Comparison of ENCODE assay signal across 20 cellular contexts in the genomic region with DNA sequence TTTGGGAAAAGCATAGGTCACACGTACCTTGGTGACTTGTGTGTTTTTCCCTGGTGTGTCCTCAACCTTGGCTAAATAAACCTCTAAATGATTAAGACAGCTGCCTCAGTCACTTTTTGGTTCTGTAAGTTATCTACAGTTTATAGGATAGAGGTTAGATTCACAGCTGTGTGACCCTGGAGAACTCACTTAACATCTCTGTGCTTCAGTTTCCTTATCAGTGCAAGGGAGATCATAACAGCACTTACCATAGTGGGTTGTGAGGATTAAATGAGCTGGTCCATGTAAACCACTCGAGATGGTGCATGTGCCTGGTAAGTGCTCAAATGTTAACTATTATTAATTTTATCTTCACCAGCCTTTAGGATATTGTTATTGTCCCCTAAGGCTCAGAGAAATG. TPM values are rescaled to one million over a fixed set of nuclear protein-coding genes. Genes with fewer than 3 reads are reported as not detected.
DNase-seq lines count a peak whose midpoint lies in the region; ATAC-seq and TF ChIP-seq lines count a peak whose summit lies in the region.
"Had no signal": no experiment of that assay in that cellular context is flagged by ENCODE, and none has a peak within 500 bp of the region (broad histone marks: within the 10 kb centered on the region; RNA-seq: fewer than 3 reads in every experiment).

No MANE protein-coding gene starts in this region.

- H3K36me3 ChIP-seq in HCT116 (ENCODE audit: control insufficient read depth in 1 of 2, insufficient read depth in 2 of 2, low read length in 2 of 2) (no peaks in the 10 kb centered on the region), PC-9 (ENCODE audit: low read depth) (no peaks in the 10 kb centered on the region)
- H3K36me3 ChIP-seq: MG63, Peyer's patch had no signal

- H3F3A ChIP-seq in PC-9 (ENCODE audit: insufficient read depth, low read depth): peaks cover 32% of the 10 kb centered on the region

- H3K79me2 ChIP-seq in HCT116 (ENCODE audit: insufficient read depth, low read length): no peaks in the 10 kb centered on the region
- no peaks in the 10 kb centered on the region for H3K79me2 ChIP-seq in PC-9 (ENCODE audit: low read depth)

- TF ChIP-seq RAD21 in HCT116 (IDR thresholded peaks at IDR 0.05; ENCODE audit: low read depth): no peak

- peak overlapping the region; percentile 56 for H3K27ac Mint-ChIP-seq in activated naive CD8-positive, alpha-beta T cell treated with anti-CD3 and anti-CD28 coated beads for 36 hours
- H3K27ac Mint-ChIP-seq in stimulated activated naive CD8-positive, alpha-beta T cell treated with anti-CD3 and anti-CD28 coated beads, Interleukin-15, amount 100 ng/mL, for 72 hours: no peak overlapping the region
- H3K27ac Mint-ChIP-seq: CD4-positive, alpha-beta memory T cell had no signal

- peaks cover 3% of the 10 kb centered on the region for H3K27me3 Mint-ChIP-seq in activated naive CD8-positive, alpha-beta T cell treated with anti-CD3 and anti-CD28 coated beads for 36 hours
- H3K27me3 Mint-ChIP-seq in stimulated activated naive CD8-positive, alpha-beta T cell treated with anti-CD3 and anti-CD28 coated beads, Interleukin-15, amount 100 ng/mL, for 72 hours: no peaks in the 10 kb centered on the region
- H3K27me3 Mint-ChIP-seq: CD4-positive, alpha-beta memory T cell had no signal

- H3K4me1 Mint-ChIP-seq in activated naive CD8-positive, alpha-beta T cell treated with anti-CD3 and anti-CD28 coated beads for 36 hours: peaks cover 6% of the 10 kb centered on the region
- peaks cover 11% of the 10 kb centered on the region for H3K4me1 Mint-ChIP-seq in stimulated activated naive CD8-positive, alpha-beta T cell treated with anti-CD3 and anti-CD28 coated beads, Interleukin-15, amount 100 ng/mL, for 72 hours

- no peaks in the 10 kb centered on the region for H3K9me3 ChIP-seq in HCT116 (ENCODE audit: control insufficient read depth in 1 of 2, insufficient read depth in 1 of 2, low read depth in 1 of 2, low read length in 2 of 2)
- H3K9me3 ChIP-seq in PC-9 (ENCODE audit: insufficient read depth, low read depth): peaks cover 8% of the 10 kb centered on the region; the same call in 1 of the 2 replicates
- H3K9me3 ChIP-seq: MG63, Peyer's patch had no signal

- H3K9me2 ChIP-seq in HCT116 (ENCODE audit: insufficient read depth): no peaks in the 10 kb centered on the region
- H3K9me2 ChIP-seq in PC-9 (ENCODE audit: insufficient read depth): no peaks in the 10 kb centered on the region

- no peak overlapping the region for H3K4me3 Mint-ChIP-seq in activated naive CD8-positive, alpha-beta T cell treated with anti-CD3 and anti-CD28 coated beads for 36 hours
- H3K4me3 Mint-ChIP-seq in stimulated activated naive CD8-positive, alpha-beta T cell treated with anti-CD3 and anti-CD28 coated beads, Interleukin-15, amount 100 ng/mL, for 72 hours: peak overlapping the region in 1 of 2 donors; percentile 40
- H3K4me3 Mint-ChIP-seq: CD4-positive, alpha-beta memory T cell had no signal

- no peak for TF ChIP-seq POLR2A in HCT116 (IDR thresholded peaks at IDR 0.05; ENCODE audit: borderline replicate concordance, extremely low read depth, insufficient read depth, insufficient read length)

- H3K4me3 ChIP-seq in HCT116 (replicated peaks in 1 of 2; ENCODE audit: low read depth in 1 of 2, low read length in 2 of 2) (no peak overlapping the region), PC-9 (no peak overlapping the region)
- H3K4me3 ChIP-seq: MG63, Peyer's patch had no signal

- CTCF ChIA-PET in HCT116 (lab: Charles Lee) (no interaction called here), PC-9 (lab: Charles Lee) (no interaction called here)

- RAD21 ChIA-PET in HCT116 (lab: Charles Lee; ENCODE audit: low non-redundant PET in 1 of 2, low total read pairs in 2 of 2, uncharacterized antibody in 2 of 2, unreplicated experiment in 2 of 2): no interaction called here

- H3K27ac ChIP-seq in HCT116 (ENCODE audit: low read depth, low read length): no peak overlapping the region
- H3K27ac ChIP-seq in PC-9: peak overlapping the region; percentile 4; the same call in 1 of the 2 replicates
- H3K27ac ChIP-seq: Peyer's patch had no signal

- H3K27me3 ChIP-seq in HCT116 (ENCODE audit: insufficient read depth, low read length) (peaks cover 7% of the 10 kb centered on the region; the same call in 1 of the 2 replicates), PC-9 (ENCODE audit: insufficient read depth, low read depth) (no peaks in the 10 kb centered on the region)
- H3K27me3 ChIP-seq: MG63, Peyer's patch had no signal

- no peak overlapping the region for H2AFZ ChIP-seq in HCT116 (ENCODE audit: low read depth, low read length, poor library complexity, severe bottlenecking)
- H2AFZ ChIP-seq in PC-9: no peak overlapping the region

- TF ChIP-seq CTCF in HCT116 (IDR thresholded peaks at IDR 0.05 in 2 of 3, conservative IDR thresholded peaks at IDR 0.05 in 1 of 3; ENCODE audit: borderline replicate concordance in 1 of 3, insufficient read depth in 1 of 3, low read depth in 2 of 3, low read length in 2 of 3) (no peak), PC-9 (conservative IDR thresholded peaks at IDR 0.05) (no peak)

- POLR2A ChIA-PET in HCT116 (lab: Charles Lee): no interaction called here
- POLR2A ChIA-PET in PC-9 (lab: Charles Lee; ENCODE audit: unreplicated experiment): no interaction called here

- H3K4me1 ChIP-seq in HCT116 (ENCODE audit: control insufficient read depth in 1 of 2, insufficient read depth in 2 of 2, low read length in 2 of 2) (peaks cover 26 to 40% of the 10 kb centered on the region in 2 experiments), PC-9 (replicated peaks; ENCODE audit: insufficient read depth) (peaks cover 62% of the 10 kb centered on the region)
- H3K4me1 ChIP-seq: Peyer's patch had no signal

- H3K9me3 Mint-ChIP-seq in activated naive CD8-positive, alpha-beta T cell treated with anti-CD3 and anti-CD28 coated beads for 36 hours: peaks cover 8% of the 10 kb centered on the region
- peaks cover 9 to 11% of the 10 kb centered on the region in 2 donors for H3K9me3 Mint-ChIP-seq in stimulated activated naive CD8-positive, alpha-beta T cell treated with anti-CD3 and anti-CD28 coated beads, Interleukin-15, amount 100 ng/mL, for 72 hours
- H3K9me3 Mint-ChIP-seq: CD4-positive, alpha-beta memory T cell had no signal

- DNase-seq in HCT116 (ENCODE audit: low read depth, low spot score) (no peak), PC-9 (no peak), left lobe of liver (ENCODE audit: low spot score) (no peak)
- no peak for DNase-seq in activated naive CD8-positive, alpha-beta T cell treated with anti-CD3 and anti-CD28 coated beads for 36 hours
- no peak for DNase-seq in stimulated activated naive CD8-positive, alpha-beta T cell treated with anti-CD3 and anti-CD28 coated beads, Interleukin-15, amount 100 ng/mL, for 72 hours
- DNase-seq in activated effector memory CD4-positive, alpha-beta T cell treated with anti-CD3 and anti-CD28 coated beads, Interleukin-2, amount 50 U/mL, for 16 hours: no peak
- DNase-seq: C1 segment of cervical spinal cord; CD4-positive, alpha-beta memory T cell; DMS79 treated with DMSO at 0.1 percent for 48 hours; GF-D8; KBM-7; MG63; NCI-H1105 treated with DMSO at 0.1 percent for 48 hours; NCI-H2029; NCI-H446 treated with DMSO at 0.1 percent for 48 hours; NCI-H69; Peyer's patch; SHP77 treated with DMSO at 0.1 percent for 48 hours had no signal

- ATAC-seq in HCT116 (no peak), left lobe of liver (no peak), GM21717 (IDR thresholded peaks at IDR 0.05; ENCODE audit: unreplicated experiment) (no peak)
- peak; percentile 12 for ATAC-seq in stimulated activated naive CD8-positive, alpha-beta T cell treated with anti-CD3 and anti-CD28 coated beads, Interleukin-15, amount 100 ng/mL, for 72 hours
- ATAC-seq: HepG2 had no signal

- no peak overlapping the region for H3K9ac ChIP-seq in HCT116 (ENCODE audit: low read length)

- H3K4me2 ChIP-seq in HCT116 (ENCODE audit: low read length): peak overlapping the region; percentile 60; the same call in 1 of the 2 replicates
- H3K4me2 ChIP-seq in PC-9: peak overlapping the region; percentile 39

- intact Hi-C loops in HCT116 (cut with micrococcal nuclease): no loop called here
- intact Hi-C loops in PC-9 (cut with micrococcal nuclease; ENCODE audit: unreplicated experiment): no loop called here

- H3K36me3 Mint-ChIP-seq in activated naive CD8-positive, alpha-beta T cell treated with anti-CD3 and anti-CD28 coated beads for 36 hours: peaks cover 10% of the 10 kb centered on the region
- H3K36me3 Mint-ChIP-seq: CD4-positive, alpha-beta memory T cell had no signal

- H4K20me1 ChIP-seq in HCT116 (ENCODE audit: insufficient read depth): no peaks in the 10 kb centered on the region
- no peaks in the 10 kb centered on the region for H4K20me1 ChIP-seq in PC-9 (ENCODE audit: insufficient read depth)

- no TSS peak for BruUV-seq in HCT116 (replicated peaks; lab: Mats Ljungman, UMichigan)
- BruUV-seq in PC-9 (replicated peaks; lab: Mats Ljungman, UMichigan): no TSS peak

TF ChIP-seq in HCT116, 20 proteins besides CTCF, POLR2A, EP300 and RAD21:
- no peak for TF ChIP-seq POLR2AphosphoS5 (IDR thresholded peaks at IDR 0.05; ENCODE audit: low read depth, low read length)
- TF ChIP-seq, protein P1, sequence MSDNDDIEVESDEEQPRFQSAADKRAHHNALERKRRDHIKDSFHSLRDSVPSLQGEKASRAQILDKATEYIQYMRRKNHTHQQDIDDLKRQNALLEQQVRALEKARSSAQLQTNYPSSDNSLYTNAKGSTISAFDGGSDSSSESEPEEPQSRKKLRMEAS (IDR thresholded peaks at IDR 0.05): no peak
- no peak for TF ChIP-seq ZFX (IDR thresholded peaks at IDR 0.05)
- TF ChIP-seq SP1 (IDR thresholded peaks at IDR 0.05; ENCODE audit: low read depth): no peak
- no peak for TF ChIP-seq EZH2phosphoT487 (IDR thresholded peaks at IDR 0.05; ENCODE audit: borderline replicate concordance)
- no peak for TF ChIP-seq EGR1 (IDR thresholded peaks at IDR 0.05; ENCODE audit: low read depth)
- no peak for TF ChIP-seq SIN3A (IDR thresholded peaks at IDR 0.05; ENCODE audit: low read depth)
- no peak for TF ChIP-seq EZH2 (IDR thresholded peaks at IDR 0.05)
- no peak for TF ChIP-seq ZNF274 (IDR thresholded peaks at IDR 0.05; ENCODE audit: low read depth, low read length)
- TF ChIP-seq SRF (IDR thresholded peaks at IDR 0.05; ENCODE audit: low read depth): no peak
- TF ChIP-seq JUND (IDR thresholded peaks at IDR 0.05): no peak
- TF ChIP-seq ELF1 (IDR thresholded peaks at IDR 0.05; ENCODE audit: borderline replicate concordance, low read depth): no peak
- TF ChIP-seq TCF7L2 (IDR thresholded peaks at IDR 0.05; ENCODE audit: borderline replicate concordance, extremely low read depth, insufficient read depth, insufficient read length): no peak
TF ChIP-seq in HCT116: peak in this region for 0.

RNA-seq across cellular contexts. Expression of a gene that starts 35.4 kb away (rescaled TPM):
- total RNA-seq in HCT116 (2021; ENCODE audit: unreplicated experiment): 10.1 TPM
- polyA plus RNA-seq in HCT116 (2012): 6.8 and 7.3 TPM in 2 replicates
- total RNA-seq in PC-9 (2021): 39.9 and 52.2 TPM in 2 replicates
- 10 to 100 TPM; 19.1 to 21.9 TPM for total RNA-seq in activated naive CD8-positive, alpha-beta T cell treated with anti-CD3 and anti-CD28 coated beads for 36 hours
- 1.2 TPM for total RNA-seq in left lobe of liver
- total RNA-seq: HepG2 had no signal
